21 cellular contexts compared by ENCODE assay signal in genomic region chr4:47017494-47017893, GRCh38. TPM values are rescaled to one million over a fixed set of nuclear protein-coding genes. Genes with fewer than 3 reads are reported as not detected.
"Had no signal": no experiment of that assay in that cellular context is flagged by ENCODE, and none has a peak within 500 bp of the region (broad histone marks: within the 10 kb centered on the region; RNA-seq: fewer than 3 reads in every experiment).

No MANE protein-coding gene starts in this region.

- H3K9me3 Mint-ChIP-seq: activated CD4-positive, alpha-beta T cell treated with anti-CD3 and anti-CD28 coated beads, Interleukin-2, amount 10 ng/mL, durations not matched to agents 24 days and 14 days; activated T-helper 2 cell treated with anti-CD3 and anti-CD28 coated beads, Interferon-gamma antibody, Interleukin-2, Interleukin-4, amounts not matched to agents 10 μg/mL and 5 μg/mL and 100 μg/mL, durations not matched to agents 14 hours and 24 hours and 36 hours; endodermal cell had no signal

- H3K36me3 Mint-ChIP-seq: brain; naive thymus-derived CD4-positive, alpha-beta T cell; stimulated activated effector memory CD8-positive, alpha-beta T cell treated with anti-CD3 and anti-CD28 coated beads, Interleukin-12 subunit alpha, Interleukin-12 subunit beta, amount 100 ng/mL, for 72 hours had no signal

- H3K27me3 Mint-ChIP-seq: activated B cell treated with CpG ODN at 0.5 μM for 24 hours had no signal

- H3K27me3 ChIP-seq: adrenal gland, neutrophil, tibial nerve, vagina had no signal

- H3K4me1 ChIP-seq: adrenal gland, lower lobe of right lung, tibial nerve, vagina had no signal

- H3K4me3 ChIP-seq: adrenal gland, lower lobe of right lung, tibial nerve, vagina had no signal

- H3K4me1 Mint-ChIP-seq: activated B cell treated with CpG ODN at 0.5 μM for 24 hours; activated CD4-positive, alpha-beta T cell treated with anti-CD3 and anti-CD28 coated beads, Interleukin-2, amount 10 ng/mL, durations not matched to agents 24 days and 14 days; brain; endodermal cell; stimulated activated effector memory CD8-positive, alpha-beta T cell treated with anti-CD3 and anti-CD28 coated beads, Interleukin-12 subunit alpha, Interleukin-12 subunit beta, amount 100 ng/mL, for 72 hours had no signal

- H3K4me3 Mint-ChIP-seq: activated B cell treated with CpG ODN at 0.5 μM for 24 hours; activated CD4-positive, alpha-beta T cell treated with anti-CD3 and anti-CD28 coated beads, Interleukin-2, amount 10 ng/mL, durations not matched to agents 24 days and 14 days; brain; endodermal cell; naive thymus-derived CD4-positive, alpha-beta T cell; stimulated activated effector memory CD8-positive, alpha-beta T cell treated with anti-CD3 and anti-CD28 coated beads, Interleukin-12 subunit alpha, Interleukin-12 subunit beta, amount 100 ng/mL, for 72 hours had no signal

- DNase-seq: activated B cell treated with CpG ODN at 0.5 μM for 24 hours; activated CD4-positive, alpha-beta T cell treated with anti-CD3 and anti-CD28 coated beads, Interleukin-2, amount 10 ng/mL, durations not matched to agents 24 days and 14 days; activated naive CD4-positive, alpha-beta T cell treated with anti-CD3 and anti-CD28 coated beads, Interleukin-2, amount 50 U/mL, for 16 hours; adrenal gland; cerebellar nuclear complex; endodermal cell; erythroblast; hypothalamus; left cardiac atrium; lower lobe of right lung; naive thymus-derived CD4-positive, alpha-beta T cell; right cardiac atrium had no signal

- H3K27ac Mint-ChIP-seq: activated B cell treated with CpG ODN at 0.5 μM for 24 hours; activated CD4-positive, alpha-beta T cell treated with anti-CD3 and anti-CD28 coated beads, Interleukin-2, amount 10 ng/mL, durations not matched to agents 24 days and 14 days; activated T-helper 2 cell treated with anti-CD3 and anti-CD28 coated beads, Interferon-gamma antibody, Interleukin-2, Interleukin-4, amounts not matched to agents 10 μg/mL and 5 μg/mL and 100 μg/mL, durations not matched to agents 14 hours and 24 hours and 36 hours; brain; endodermal cell; naive thymus-derived CD4-positive, alpha-beta T cell; stimulated activated effector memory CD8-positive, alpha-beta T cell treated with anti-CD3 and anti-CD28 coated beads, Interleukin-12 subunit alpha, Interleukin-12 subunit beta, amount 100 ng/mL, for 72 hours had no signal

- H3K27ac ChIP-seq: adrenal gland, lower lobe of right lung, neutrophil, tibial nerve, vagina had no signal

- H3K9me3 ChIP-seq: adrenal gland, lower lobe of right lung, neutrophil, tibial nerve, vagina had no signal

- H3K36me3 ChIP-seq: adrenal gland, lower lobe of right lung, neutrophil, tibial nerve, vagina had no signal

RNA-seq across cellular contexts. Expression of gene GABRB1, which starts 13.9 kb away (rescaled TPM):
- total RNA-seq: activated B cell treated with CpG ODN at 0.5 μM for 24 hours; activated CD4-positive, alpha-beta T cell treated with anti-CD3 and anti-CD28 coated beads, Interleukin-2, amount 10 ng/mL, durations not matched to agents 24 days and 14 days; activated T-helper 2 cell treated with anti-CD3 and anti-CD28 coated beads, Interferon-gamma antibody, Interleukin-2, Interleukin-4, amounts not matched to agents 10 μg/mL and 5 μg/mL and 100 μg/mL, durations not matched to agents 14 hours and 24 hours and 36 hours; dermis microvascular lymphatic vessel endothelial cell; endodermal cell; lower lobe of right lung; naive thymus-derived CD4-positive, alpha-beta T cell; posterior vena cava; subcutaneous adipose tissue; tibial nerve; vagina had no signal

RNA-seq across cellular contexts. Expression of gene GABRA4, which starts 24.1 kb away (rescaled TPM):
- total RNA-seq: activated B cell treated with CpG ODN at 0.5 μM for 24 hours; activated CD4-positive, alpha-beta T cell treated with anti-CD3 and anti-CD28 coated beads, Interleukin-2, amount 10 ng/mL, durations not matched to agents 24 days and 14 days; activated T-helper 2 cell treated with anti-CD3 and anti-CD28 coated beads, Interferon-gamma antibody, Interleukin-2, Interleukin-4, amounts not matched to agents 10 μg/mL and 5 μg/mL and 100 μg/mL, durations not matched to agents 14 hours and 24 hours and 36 hours; dermis microvascular lymphatic vessel endothelial cell; lower lobe of right lung; naive thymus-derived CD4-positive, alpha-beta T cell; posterior vena cava; subcutaneous adipose tissue had no signal
